ENCODE assay signal across 25 cellular contexts in the genomic region with DNA sequence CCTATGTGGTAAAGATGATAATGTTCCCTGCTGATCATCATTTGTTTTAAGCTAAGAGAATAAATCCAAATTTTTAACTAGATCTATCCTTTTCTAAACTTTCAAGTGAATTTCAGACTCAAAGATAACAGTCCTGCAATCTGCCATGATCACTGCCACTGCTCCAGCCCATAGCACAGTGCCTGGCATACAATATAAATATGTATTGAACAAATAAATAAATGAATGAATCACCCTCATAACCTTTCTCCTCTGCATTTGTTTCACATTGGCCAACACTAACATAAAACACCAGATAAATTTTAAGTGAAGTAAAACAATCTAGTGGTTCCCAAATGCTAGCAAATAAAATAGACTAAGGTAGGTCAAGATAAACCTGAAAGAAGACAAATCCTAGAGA.
"Had no signal": no experiment of that assay in that cellular context is flagged by ENCODE, and none has a peak within 500 bp of the region (broad histone marks: within the 10 kb centered on the region; RNA-seq: fewer than 3 reads in every experiment).

No MANE protein-coding gene starts in this region.

- H3K36me3 Mint-ChIP-seq: activated naive CD4-positive, alpha-beta T cell treated with anti-CD3 and anti-CD28 coated beads, Interleukin-2, amount 50 U/mL, for 24 hours; mesothelial cell of epicardium; natural killer cell had no signal

- H3K4me3 ChIP-seq: adrenal gland, ascending aorta, coronary artery, esophagus squamous epithelium, hepatocyte, left ventricle myocardium inferior, ovary, prostate gland, spleen, thyroid gland, upper lobe of right lung had no signal

- DNase-seq: activated CD4-positive, alpha-beta T cell treated with anti-CD3 and anti-CD28 coated beads, Interleukin-2, amount 50 U/mL, for 1 hour; activated CD4-positive, CD25-positive, alpha-beta regulatory T cell treated with anti-CD3 and anti-CD28 coated beads, Interleukin-2, amount 50 U/mL, for 72 hours; activated CD8-positive, alpha-beta T cell treated with anti-CD3 and anti-CD28 coated beads, Interleukin-2, amount 10 ng/mL, durations not matched to agents 7 days and 5 days; activated gamma-delta T cell treated with Interleukin-2 at 50 U/mL for 16 hours; adrenal gland; endodermal cell; esophagus squamous epithelium; foreskin melanocyte; left ventricle myocardium inferior; natural killer cell; ovary; spleen; stimulated activated CD4-positive, alpha-beta T cell treated with anti-CD3 and anti-CD28 coated beads, Interleukin-4, amount 100 ng/mL, for 1 hour; stimulated activated naive CD4-positive, alpha-beta T cell treated with Interleukin-2 at 50 U/mL for 16 hours; thyroid gland; upper lobe of right lung; WERI-Rb-1 had no signal

- H3K9me3 ChIP-seq: adrenal gland, ascending aorta, esophagus squamous epithelium, left ventricle myocardium inferior, ovary, prostate gland, spleen, thyroid gland, upper lobe of right lung had no signal

- H3K4me1 ChIP-seq: adrenal gland, ascending aorta, esophagus squamous epithelium, left ventricle myocardium inferior, prostate gland, spleen, thyroid gland, upper lobe of right lung had no signal

- H3K36me3 ChIP-seq: adrenal gland, ascending aorta, esophagus squamous epithelium, left ventricle myocardium inferior, ovary, prostate gland, spleen, thyroid gland, upper lobe of right lung, WERI-Rb-1 had no signal

- H3K27me3 ChIP-seq: adrenal gland, ascending aorta, esophagus squamous epithelium, hepatocyte, ovary, spleen, thyroid gland, upper lobe of right lung had no signal

- H2AFZ ChIP-seq: hepatocyte had no signal

- H3K27ac Mint-ChIP-seq: activated CD8-positive, alpha-beta T cell treated with anti-CD3 and anti-CD28 coated beads, Interleukin-2, amount 10 ng/mL, durations not matched to agents 7 days and 5 days; activated naive CD4-positive, alpha-beta T cell treated with anti-CD3 and anti-CD28 coated beads, Interleukin-2, amount 50 U/mL, for 24 hours; activated T-helper 1 cell treated with anti-CD3 and anti-CD28 coated beads, Interleukin-12 subunit alpha, Interleukin-12 subunit beta, Interleukin-2, Interleukin-4 antibody, amounts not matched to agents 30 ng/mL and 10 ng/mL and 1 ng/mL, durations not matched to agents 14 hours and 24 hours and 36 hours; endodermal cell; mesothelial cell of epicardium; natural killer cell had no signal

- H3K27ac ChIP-seq: adrenal gland, ascending aorta, coronary artery, esophagus squamous epithelium, hepatocyte, left ventricle myocardium inferior, ovary, prostate gland, spleen, thyroid gland, upper lobe of right lung, WERI-Rb-1 had no signal

- H3K4me2 ChIP-seq: hepatocyte had no signal

- ATAC-seq: activated CD8-positive, alpha-beta T cell treated with anti-CD3 and anti-CD28 coated beads, Interleukin-2, amount 10 ng/mL, durations not matched to agents 7 days and 5 days; natural killer cell; upper lobe of right lung had no signal

- H3K9me3 Mint-ChIP-seq: activated naive CD4-positive, alpha-beta T cell treated with anti-CD3 and anti-CD28 coated beads, Interleukin-2, amount 50 U/mL, for 24 hours; activated T-helper 1 cell treated with anti-CD3 and anti-CD28 coated beads, Interleukin-12 subunit alpha, Interleukin-12 subunit beta, Interleukin-2, Interleukin-4 antibody, amounts not matched to agents 30 ng/mL and 10 ng/mL and 1 ng/mL, durations not matched to agents 14 hours and 24 hours and 36 hours; central memory CD8-positive, alpha-beta T cell; mesothelial cell of epicardium had no signal

- H3K79me2 ChIP-seq: hepatocyte had no signal
